9 cellular contexts compared by ENCODE assay signal in the genomic region with DNA sequence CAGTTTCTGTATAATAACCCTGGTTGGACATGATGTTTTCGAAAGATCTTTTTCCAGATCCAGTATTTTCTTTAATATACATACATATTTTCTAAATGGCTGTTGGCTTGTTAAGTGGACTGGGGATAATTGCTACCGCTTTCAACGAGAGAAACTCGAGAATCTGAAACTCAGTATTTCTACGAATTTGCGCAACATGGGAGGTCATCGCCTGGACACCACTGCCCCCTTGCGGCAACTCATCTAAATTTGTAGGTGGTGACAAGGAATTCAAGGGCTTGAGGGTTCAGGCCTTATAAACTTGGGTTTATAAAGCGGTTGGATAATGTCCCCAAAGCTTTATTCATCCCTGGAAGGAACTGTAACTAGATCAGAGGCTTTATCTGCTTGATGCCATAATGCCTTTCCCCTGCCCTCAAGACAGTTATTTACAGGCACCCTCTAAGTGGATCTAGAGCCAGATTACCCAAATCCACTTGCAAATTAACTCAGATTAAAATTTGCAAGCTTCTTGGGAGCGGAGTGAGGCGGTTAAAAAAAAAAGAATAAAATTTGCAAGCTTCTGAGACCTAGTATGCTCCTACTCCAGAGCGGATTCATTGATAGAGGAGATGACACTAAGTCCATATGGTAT. TPM values are rescaled to one million over a fixed set of nuclear protein-coding genes. Genes with fewer than 3 reads are reported as not detected.
DNase-seq lines count a peak whose midpoint lies in the region; ATAC-seq, FAIRE-seq and TF ChIP-seq lines count a peak whose summit lies in the region.
"Had no signal": no experiment of that assay in that cellular context is flagged by ENCODE, and none has a peak within 500 bp of the region (broad histone marks: within the 10 kb centered on the region; RNA-seq: fewer than 3 reads in every experiment).

No MANE protein-coding gene starts in this region.

- H3K9ac ChIP-seq in endothelial cell of umbilical vein (replicated peaks; ENCODE audit: extremely low read depth, insufficient read depth, low read length) (no peak overlapping the region), mucosa of stomach (ENCODE audit: low read length) (no peak overlapping the region)

- no peaks in the 10 kb centered on the region for H3K9me3 ChIP-seq in endothelial cell of umbilical vein (replicated peaks; ENCODE audit: control insufficient read depth, insufficient read depth, low read length)
- H3K9me3 ChIP-seq in mucosa of stomach (ENCODE audit: control insufficient read depth, low read length) = no peaks in the 10 kb centered on the region

- FAIRE-seq in endothelial cell of umbilical vein (lab: Jason Lieb, UNC) = peak; percentile 88

- TF ChIP-seq POLR2A in endothelial cell of umbilical vein (IDR thresholded peaks at IDR 0.05; ENCODE audit: low read depth, low read length) = no peak

- H3K27me3 ChIP-seq in endothelial cell of umbilical vein (ENCODE audit: control insufficient read depth in 2 of 2, insufficient read depth in 2 of 2, low read length in 2 of 2) (peaks cover 16 to 24% of the 10 kb centered on the region in 2 experiments), mucosa of stomach (ENCODE audit: control insufficient read depth, insufficient read depth, low read length) (peaks cover 41% of the 10 kb centered on the region)

- DNase-seq in AG10803 (ENCODE audit: low read depth) (peak; percentile 72), NCI-H774 (lab: John Stamatoyannopoulos, UW) (peak; percentile 16), endothelial cell of umbilical vein (ENCODE audit: low read depth, low spot score) (peak; percentile 79)
- DNase-seq in activated CD8-positive, alpha-beta memory T cell treated with anti-CD3 and anti-CD28 coated beads, Interleukin-2, amount 10 ng/mL, durations not matched to agents 7 days and 5 days = peak; percentile 84
- peak; percentile 35 to 56 for DNase-seq in stimulated activated CD8-positive, alpha-beta memory T cell treated with anti-CD3 and anti-CD28 coated beads, Interleukin-4, amount 100 ng/mL, for 4 hours (ENCODE audit: low read depth in 2 of 2, low spot score in 1 of 2)

- POLR2A ChIA-PET in endothelial cell of umbilical vein (lab: Charles Lee) = no interaction called here

- CTCF ChIA-PET in activated CD8-positive, alpha-beta memory T cell treated with anti-CD3 and anti-CD28 coated beads, Interleukin-2, amount 10 ng/mL, durations not matched to agents 7 days and 5 days (lab: Charles Lee) = interaction anchor here (0.9 to 4.9 kb wide), 12 partner anchors 10 to 494 kb away, joined by 3 to 79 read pairs (median 12); no protein-coding TSS in a partner anchor
- CTCF ChIA-PET in endothelial cell of umbilical vein (lab: Charles Lee) = interaction anchor here (0.6 to 10.1 kb wide), 22 partner anchors 8 to 494 kb away, joined by 3 to 344 read pairs (median 10); a partner anchor contains a TSS

- peak; percentile 86 for TF ChIP-seq CTCF in AG10803 (conservative IDR thresholded peaks at IDR 0.05; ENCODE audit: low read length)
- TF ChIP-seq CTCF in endothelial cell of umbilical vein (IDR thresholded peaks at IDR 0.05; ENCODE audit: extremely low read depth in 1 of 2, insufficient read depth in 1 of 2, low read depth in 1 of 2, low read length in 2 of 2) = peak; percentile 72 to 82

- H3K4me3 ChIP-seq in AG10803 (ENCODE audit: low read length) (peak overlapping the region; percentile 53), endothelial cell of umbilical vein (replicated peaks in 1 of 3; ENCODE audit: insufficient read depth in 1 of 3, low read depth in 1 of 3, low read length in 3 of 3) (peak overlapping the region in 2 of 3 experiments; percentile 16 to 33), mucosa of stomach (ENCODE audit: low read length) (peak overlapping the region; percentile 31)

- no peaks in the 10 kb centered on the region for H3K9me3 Mint-ChIP-seq in activated CD8-positive, alpha-beta memory T cell treated with anti-CD3 and anti-CD28 coated beads, Interleukin-2, amount 10 ng/mL, durations not matched to agents 7 days and 5 days (ENCODE audit: low read depth)

- H2AFZ ChIP-seq in endothelial cell of umbilical vein (ENCODE audit: low read depth, low read length) = peak overlapping the region; percentile 88

- dilution Hi-C loops in endothelial cell of umbilical vein (cut with MboI; ENCODE audit: extremely low pct_ligation_motif_present, low sequenced_read_pairs) = no loop called here

- peaks cover 47% of the 10 kb centered on the region for H3K27me3 Mint-ChIP-seq in activated CD8-positive, alpha-beta memory T cell treated with anti-CD3 and anti-CD28 coated beads, Interleukin-2, amount 10 ng/mL, durations not matched to agents 7 days and 5 days

- H3K36me3 ChIP-seq in endothelial cell of umbilical vein (ENCODE audit: control insufficient read depth in 2 of 2, extremely low read depth in 1 of 2, insufficient read depth in 2 of 2, low read length in 2 of 2) (no peaks in the 10 kb centered on the region), mucosa of stomach (ENCODE audit: control insufficient read depth, insufficient read depth, low read length) (no peaks in the 10 kb centered on the region)

- H3K9me1 ChIP-seq in endothelial cell of umbilical vein (replicated peaks; ENCODE audit: control insufficient read depth, extremely low read depth, insufficient read depth, low read length) = no peaks in the 10 kb centered on the region

- H3K27ac ChIP-seq in endothelial cell of umbilical vein (ENCODE audit: insufficient read depth, low read depth, low read length) = no peak overlapping the region

- peak overlapping the region; percentile 66 for H3K4me2 ChIP-seq in endothelial cell of umbilical vein (ENCODE audit: insufficient read depth, low read length)

- ATAC-seq in GM18867 (IDR thresholded peaks at IDR 0.05; ENCODE audit: unreplicated experiment) (peak; percentile 69), HG03159 (IDR thresholded peaks at IDR 0.05; ENCODE audit: unreplicated experiment) (peak; percentile 54)
- ATAC-seq in activated CD8-positive, alpha-beta memory T cell treated with anti-CD3 and anti-CD28 coated beads, Interleukin-2, amount 10 ng/mL, durations not matched to agents 7 days and 5 days = peak; percentile 37

- intact Hi-C loops in endothelial cell of umbilical vein (cut with micrococcal nuclease) = loop anchor here (1.0 to 2.0 kb wide), 6 partner anchors 171 to 494 kb away; a partner anchor contains a TSS

- no peaks in the 10 kb centered on the region for H3K79me2 ChIP-seq in endothelial cell of umbilical vein (ENCODE audit: control insufficient read depth, insufficient read depth, low read length)

- peak overlapping the region; percentile 76 for H3K27ac Mint-ChIP-seq in activated CD8-positive, alpha-beta memory T cell treated with anti-CD3 and anti-CD28 coated beads, Interleukin-2, amount 10 ng/mL, durations not matched to agents 7 days and 5 days

- peaks cover 17% of the 10 kb centered on the region for H3K4me1 Mint-ChIP-seq in activated CD8-positive, alpha-beta memory T cell treated with anti-CD3 and anti-CD28 coated beads, Interleukin-2, amount 10 ng/mL, durations not matched to agents 7 days and 5 days

- H4K20me1 ChIP-seq in endothelial cell of umbilical vein (replicated peaks; ENCODE audit: control insufficient read depth, extremely low read depth, insufficient read depth, low read length) = no peaks in the 10 kb centered on the region

- H3K36me3 Mint-ChIP-seq in activated CD8-positive, alpha-beta memory T cell treated with anti-CD3 and anti-CD28 coated beads, Interleukin-2, amount 10 ng/mL, durations not matched to agents 7 days and 5 days = no peaks in the 10 kb centered on the region

- H3K4me3 Mint-ChIP-seq in activated CD8-positive, alpha-beta memory T cell treated with anti-CD3 and anti-CD28 coated beads, Interleukin-2, amount 10 ng/mL, durations not matched to agents 7 days and 5 days = peak overlapping the region; percentile 76

- H3K4me1 ChIP-seq in endothelial cell of umbilical vein (ENCODE audit: control insufficient read depth, extremely low read depth, insufficient read depth, low read length) (peaks cover 9% of the 10 kb centered on the region), mucosa of stomach (ENCODE audit: control insufficient read depth, insufficient read depth, low read length) (peaks cover 7% of the 10 kb centered on the region)

- no TSS peak for BruUV-seq in endothelial cell of umbilical vein (replicated peaks; lab: Mats Ljungman, UMichigan)

TF ChIP-seq in endothelial cell of umbilical vein, 7 proteins besides CTCF, POLR2A, EP300 and RAD21:
- TF ChIP-seq FOS (IDR thresholded peaks at IDR 0.05; ENCODE audit: borderline replicate concordance, insufficient read depth, low read length) = no peak

RNA-seq across cellular contexts. Expression of a gene that starts 21.3 kb away (rescaled TPM):
- total RNA-seq in activated CD8-positive, alpha-beta memory T cell treated with anti-CD3 and anti-CD28 coated beads, Interleukin-2, amount 10 ng/mL, durations not matched to agents 7 days and 5 days = not detected
- total RNA-seq in endothelial cell of umbilical vein = not detected in 2 replicates
- polyA plus RNA-seq in endothelial cell of umbilical vein = not detected in 2 replicates
- not detected in 2 replicates for polyA plus RNA-seq in endothelial cell of umbilical vein (2011; cell fraction: cytosol; rRNA removed)
- not detected in 2 replicates for polyA plus RNA-seq in endothelial cell of umbilical vein (2011; cell fraction: nucleus; rRNA removed)
- not detected in 2 replicates for polyA plus RNA-seq in endothelial cell of umbilical vein (2012)
- not detected in 2 replicates for polyA minus RNA-seq in endothelial cell of umbilical vein
- polyA minus RNA-seq in endothelial cell of umbilical vein (2011; cell fraction: cytosol; rRNA and poly(A)+ RNA removed) = not detected
- not detected in 2 replicates for polyA minus RNA-seq in endothelial cell of umbilical vein (2011; cell fraction: nucleus; rRNA and poly(A)+ RNA removed)
- total RNA-seq: T-helper 2 cell treated with Interferon-gamma antibody and Interleukin-4, amounts not matched to agents 100 ng/mL and 5 ng/mL, for 36 hours had no signal

RNA-seq across cellular contexts. Expression of a gene that starts 37.9 kb away (rescaled TPM):
- not detected for total RNA-seq in activated CD8-positive, alpha-beta memory T cell treated with anti-CD3 and anti-CD28 coated beads, Interleukin-2, amount 10 ng/mL, durations not matched to agents 7 days and 5 days
- not detected in 2 replicates for total RNA-seq in endothelial cell of umbilical vein
- polyA plus RNA-seq in endothelial cell of umbilical vein = not detected in 2 replicates
- polyA plus RNA-seq in endothelial cell of umbilical vein (2011; cell fraction: cytosol; rRNA removed) = not detected in 2 replicates
- polyA plus RNA-seq in endothelial cell of umbilical vein (2011; cell fraction: nucleus; rRNA removed) = not detected in 2 replicates
- not detected in 2 replicates for polyA plus RNA-seq in endothelial cell of umbilical vein (2012)
- polyA minus RNA-seq in endothelial cell of umbilical vein = not detected in 2 replicates
- not detected for polyA minus RNA-seq in endothelial cell of umbilical vein (2011; cell fraction: cytosol; rRNA and poly(A)+ RNA removed)
- not detected in 2 replicates for polyA minus RNA-seq in endothelial cell of umbilical vein (2011; cell fraction: nucleus; rRNA and poly(A)+ RNA removed)
- total RNA-seq: T-helper 2 cell treated with Interferon-gamma antibody and Interleukin-4, amounts not matched to agents 100 ng/mL and 5 ng/mL, for 36 hours had no signal

Comparison
In these comparisons a context has a peak if more than half of its experiments do, and no peak if none do; other contexts are left out.
1. DNase-seq: peak in every context shown above with its lines; median percentile 84 in activated CD8-positive, alpha-beta memory T cell treated with anti-CD3 and anti-CD28 coated beads, Interleukin-2, amount 10 ng/mL, durations not matched to agents 7 days and 5 days; 79 in endothelial cell of umbilical vein; 72 in AG10803; 46 in stimulated activated CD8-positive, alpha-beta memory T cell treated with anti-CD3 and anti-CD28 coated beads, Interleukin-4, amount 100 ng/mL, for 4 hours; 16 in NCI-H774.